ENCODE assay signal across 8 cellular contexts in the genomic region with DNA sequence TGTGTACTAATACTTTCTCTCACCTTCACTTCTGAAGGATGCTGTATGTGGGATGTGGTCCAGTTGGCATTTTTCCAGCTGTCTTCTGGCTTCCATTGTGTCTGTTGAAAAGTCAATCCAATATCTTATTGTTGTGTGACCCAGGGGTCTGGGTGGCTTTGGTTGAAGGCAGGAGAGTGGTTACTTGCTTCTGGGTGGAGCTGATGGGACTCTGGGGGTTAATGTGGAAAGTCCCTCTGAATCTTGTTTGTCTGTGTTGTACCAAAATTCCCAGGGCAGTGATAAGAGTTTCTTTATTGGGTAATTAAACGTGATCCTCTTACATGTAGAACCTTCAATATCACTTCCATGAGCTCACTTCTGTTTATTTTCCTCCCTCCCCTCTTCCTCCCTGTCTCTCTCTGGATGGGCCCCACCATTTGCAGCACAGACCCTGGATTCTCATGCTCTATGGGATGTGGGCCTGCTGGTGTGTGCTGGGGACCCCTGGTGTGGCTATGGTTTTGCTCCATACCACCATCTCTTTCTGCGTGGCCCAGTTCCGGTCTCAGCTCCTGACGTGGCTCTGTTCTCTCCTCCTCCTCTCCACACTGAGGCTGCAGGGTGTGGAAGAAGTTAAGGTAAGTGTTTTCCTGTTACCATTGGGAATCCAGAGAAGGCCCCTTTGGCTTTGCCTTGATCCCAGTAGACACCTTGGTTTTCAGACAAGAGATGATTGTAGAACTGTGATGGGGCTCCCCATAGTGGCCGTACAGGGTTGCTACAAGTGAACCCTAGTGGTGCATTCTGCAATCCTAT.
DNase-seq lines count a peak whose midpoint lies in the region; ATAC-seq, FAIRE-seq and TF ChIP-seq lines count a peak whose summit lies in the region.

No MANE protein-coding gene starts in this region.

- H3K36me3 ChIP-seq in PC-3 (ENCODE audit: low read depth, low read length) (no peaks in the 10 kb centered on the region), osteoblast (ENCODE audit: insufficient read depth, low read length) (no peaks in the 10 kb centered on the region)

- H3K4me1 Mint-ChIP-seq in activated T-cell treated with anti-CD3 and anti-CD28 coated beads, Interleukin-2, amount 50 U/mL, for 24 hours (ENCODE audit: low read depth), result peaks cover 42% of the 10 kb centered on the region

- no peaks in the 10 kb centered on the region for H3K9me2 ChIP-seq in PC-3 (replicated peaks; ENCODE audit: low read length)

- no peaks in the 10 kb centered on the region for H3K27me3 ChIP-seq in PC-3 (ENCODE audit: low read length)
- no peaks in the 10 kb centered on the region for H3K27me3 ChIP-seq in osteoblast (ENCODE audit: insufficient read depth, low read length)

- H4K20me1 ChIP-seq in PC-3 (ENCODE audit: low read length), result no peaks in the 10 kb centered on the region
- H4K20me1 ChIP-seq in osteoblast (ENCODE audit: insufficient read depth, low read length), result no peaks in the 10 kb centered on the region

- peaks cover 16% of the 10 kb centered on the region for H3K27me3 Mint-ChIP-seq in activated T-cell treated with anti-CD3 and anti-CD28 coated beads, Interleukin-2, amount 50 U/mL, for 24 hours

- POLR2A ChIA-PET in PC-3 (lab: Charles Lee; ENCODE audit: unreplicated experiment), result no interaction called here

- H3K79me2 ChIP-seq in PC-3 (ENCODE audit: low read length) (no peaks in the 10 kb centered on the region), osteoblast (ENCODE audit: insufficient read depth, low read length) (no peaks in the 10 kb centered on the region)

- H3K4me2 ChIP-seq in PC-3 (ENCODE audit: low read length), result no peak overlapping the region
- H3K4me2 ChIP-seq in osteoblast (ENCODE audit: insufficient read depth, low read length), result no peak overlapping the region

- H2AFZ ChIP-seq in PC-3 (ENCODE audit: low read length) (no peak overlapping the region), osteoblast (ENCODE audit: low read length) (peak overlapping the region; percentile 11)

- H3K9me3 Mint-ChIP-seq in activated T-cell treated with anti-CD3 and anti-CD28 coated beads, Interleukin-2, amount 50 U/mL, for 24 hours, result no peaks in the 10 kb centered on the region

- H3K4me1 ChIP-seq in PC-3 (ENCODE audit: insufficient read depth, low read length) (peaks cover 9% of the 10 kb centered on the region), osteoblast (ENCODE audit: insufficient read depth, low read length) (no peaks in the 10 kb centered on the region)

- TF ChIP-seq CTCF in PC-3 (conservative IDR thresholded peaks at IDR 0.05; ENCODE audit: low read depth, low read length) (peak; percentile 97), osteoblast (IDR thresholded peaks at IDR 0.05; ENCODE audit: extremely low read depth, low read depth, low read length) (peak; percentile 97)

- BruUV-seq in PC-3 (replicated peaks; lab: Mats Ljungman, UMichigan), result no TSS peak

- no peak overlapping the region for H3K4me3 ChIP-seq in PC-3 (ENCODE audit: low read length)
- no peak overlapping the region for H3K4me3 ChIP-seq in osteoblast (ENCODE audit: insufficient read depth, low read length)

- in situ Hi-C loops in G401 (cut with HindIII; ENCODE audit: low sequenced_read_pairs), result no loop called here

- no peak overlapping the region for H3K9ac ChIP-seq in PC-3 (ENCODE audit: low read length)

- intact Hi-C loops in PC-3 (cut with micrococcal nuclease), result loop anchor here (1.0 to 5.0 kb wide), 3 partner anchors 39 to 258 kb away; no protein-coding TSS in a partner anchor

- no peaks in the 10 kb centered on the region for H3F3A ChIP-seq in PC-3 (ENCODE audit: low read length, unreplicated experiment)

- DNase-seq in G401 (ENCODE audit: low spot score) (peak; percentile 66), HTR-8/SVneo (ENCODE audit: insufficient read length, low spot score) (peak; percentile 81), PC-3 (peak; percentile 81), fibroblast of the conjunctiva (ENCODE audit: low read depth) (peak; percentile 39), osteoblast (ENCODE audit: insufficient read length, low spot score, missing footprints) (peak; percentile 84)
- DNase-seq in activated T-cell treated with anti-CD3 and anti-CD28 coated beads, Interleukin-2, amount 50 U/mL, for 24 hours, result peak; percentile 57

- peak overlapping the region; percentile 85 for H3K27ac Mint-ChIP-seq in activated T-cell treated with anti-CD3 and anti-CD28 coated beads, Interleukin-2, amount 50 U/mL, for 24 hours

- peak overlapping the region; percentile 43 for H3K4me3 Mint-ChIP-seq in activated T-cell treated with anti-CD3 and anti-CD28 coated beads, Interleukin-2, amount 50 U/mL, for 24 hours

- peak; percentile 82 for FAIRE-seq in HTR-8/SVneo (lab: Jason Lieb, UNC)

- H3K27ac ChIP-seq in PC-3 (ENCODE audit: low read length) (0 out of 2 replicates have a peak overlapping the region, but pooled peaks have one; percentile 16), osteoblast (ENCODE audit: low read depth, low read length) (no peak overlapping the region)

- ATAC-seq in GM21576 (IDR thresholded peaks at IDR 0.05; ENCODE audit: unreplicated experiment) (peak; percentile 89), PC-3 (peak; percentile 98), HG02840 (IDR thresholded peaks at IDR 0.05; ENCODE audit: low FRiP score, unreplicated experiment) (no peak)

- H3K9me3 ChIP-seq in PC-3 (ENCODE audit: low read length), result no peaks in the 10 kb centered on the region
- H3K9me3 ChIP-seq in osteoblast (ENCODE audit: low read depth, low read length), result no peaks in the 10 kb centered on the region

- no peaks in the 10 kb centered on the region for H3K36me3 Mint-ChIP-seq in activated T-cell treated with anti-CD3 and anti-CD28 coated beads, Interleukin-2, amount 50 U/mL, for 24 hours (ENCODE audit: low read depth)

- CTCF ChIA-PET in PC-3 (lab: Charles Lee), result interaction anchor here (0.6 to 1.8 kb wide), 8 partner anchors 24 to 200 kb away, joined by 3 to 22 read pairs (median 3); no protein-coding TSS in a partner anchor
